In genomic region chr16:56041556-56042140, GRCh38 we compare ENCODE assay signal across 9 cellular contexts.
DNase-seq lines count a peak whose midpoint lies in the region; ATAC-seq, FAIRE-seq and TF ChIP-seq lines count a peak whose summit lies in the region.
"Had no signal": no experiment of that assay in that cellular context is flagged by ENCODE, and none has a peak within 500 bp of the region (broad histone marks: within the 10 kb centered on the region; RNA-seq: fewer than 3 reads in every experiment).

No MANE protein-coding gene starts in this region.

- TF ChIP-seq CTCF in H1 (IDR thresholded peaks at IDR 0.05; ENCODE audit: control extremely low read depth in 1 of 3, insufficient read depth in 1 of 3, low read depth in 1 of 3, low read length in 3 of 3), result peak; percentile 89 to 95 (median 90)
- TF ChIP-seq CTCF in progenitor cell of endocrine pancreas (IDR thresholded peaks at IDR 0.05; ENCODE audit: unreplicated experiment), result peak; percentile 64
- TF ChIP-seq CTCF in CD14-positive monocyte (IDR thresholded peaks at IDR 0.05), result no peak

- H3K9me3 Mint-ChIP-seq in progenitor cell of endocrine pancreas (ENCODE audit: low read depth), result peaks cover 11% of the 10 kb centered on the region
- peaks cover 3 to 9% (median 8%) of the 10 kb centered on the region in 7 donors for H3K9me3 Mint-ChIP-seq in CD14-positive monocyte

- H3K4me1 Mint-ChIP-seq in progenitor cell of endocrine pancreas (ENCODE audit: low read depth), result peaks cover 1% of the 10 kb centered on the region
- no peaks in the 10 kb centered on the region for H3K4me1 Mint-ChIP-seq in CD14-positive monocyte

- no peaks in the 10 kb centered on the region for H3K79me1 ChIP-seq in H1 (ENCODE audit: low read depth, low read length)

- FAIRE-seq in H1 (lab: Jason Lieb, UNC), result peak; percentile 90

- H3K4me2 ChIP-seq in H1 (ENCODE audit: insufficient read depth in 1 of 2, low read depth in 2 of 2, low read length in 2 of 2), result no peak overlapping the region
- H3K4me2 ChIP-seq: KMS-11 had no signal

- CTCF ChIA-PET in H1 (lab: Charles Lee; ENCODE audit: partially characterized antibody), result interaction anchor here (0.7 to 3.6 kb wide), 23 partner anchors 9 to 322 kb away, joined by 3 to 44 read pairs (median 4); no protein-coding TSS in a partner anchor

- TF ChIP-seq POLR2A in H1 (IDR thresholded peaks at IDR 0.05; ENCODE audit: control extremely low read depth in 1 of 2, low read depth in 2 of 2, low read length in 2 of 2), result no peak

- intact Hi-C loops in CD14-positive monocyte (cut with micrococcal nuclease), result loop anchor here in 1 of 2 donors (10.0 kb wide), 1 partner anchor 607 kb away; no protein-coding TSS in a partner anchor

- H3K36me3 Mint-ChIP-seq in progenitor cell of endocrine pancreas (ENCODE audit: insufficient read depth), result no peaks in the 10 kb centered on the region
- H3K36me3 Mint-ChIP-seq in CD14-positive monocyte, result no peaks in the 10 kb centered on the region

- no peak overlapping the region for H3K27ac ChIP-seq in H1 (ENCODE audit: low read depth, low read length)
- H3K27ac ChIP-seq: KMS-11 had no signal

- H3K27ac Mint-ChIP-seq in progenitor cell of endocrine pancreas, result no peak overlapping the region
- H3K27ac Mint-ChIP-seq in CD14-positive monocyte, result no peak overlapping the region

- H3K18ac ChIP-seq in H1 (ENCODE audit: extremely low read depth, low read length), result no peak overlapping the region

- H4K5ac ChIP-seq in H1 (ENCODE audit: insufficient read length, low read depth, low read length), result no peak overlapping the region

- no peak overlapping the region for H3K4ac ChIP-seq in H1 (replicated peaks; ENCODE audit: insufficient read length, low read depth, low read length)

- no peaks in the 10 kb centered on the region for H3K27me3 ChIP-seq in H1 (replicated peaks in 1 of 4; ENCODE audit: control insufficient read depth in 3 of 4, extremely low read depth in 1 of 4, insufficient read depth in 3 of 4, low read length in 3 of 4)

- no peak overlapping the region for H3K14ac ChIP-seq in H1 (ENCODE audit: insufficient read length)

- no peak overlapping the region for H2BK20ac ChIP-seq in H1 (ENCODE audit: low read length)

- no peak overlapping the region for H3K56ac ChIP-seq in H1 (replicated peaks; ENCODE audit: insufficient read length, low read depth, low read length)

- H2AK5ac ChIP-seq in H1 (ENCODE audit: low read depth, low read length), result no peak overlapping the region

- H3K79me2 ChIP-seq in H1 (ENCODE audit: control insufficient read depth in 1 of 2, insufficient read depth in 2 of 2, low read length in 2 of 2), result no peaks in the 10 kb centered on the region

- no peak overlapping the region for H3K4me3 Mint-ChIP-seq in progenitor cell of endocrine pancreas (ENCODE audit: low read depth)
- no peak overlapping the region for H3K4me3 Mint-ChIP-seq in CD14-positive monocyte

- no peak overlapping the region for H2BK5ac ChIP-seq in H1 (ENCODE audit: low read depth, low read length)

- H3K36me3 ChIP-seq in H1 (ENCODE audit: control insufficient read depth in 2 of 4, insufficient read depth in 4 of 4, low read length in 3 of 4), result no peaks in the 10 kb centered on the region

- POLR2A ChIA-PET in H1 (lab: Charles Lee; ENCODE audit: partially characterized antibody), result no interaction called here

- no peak overlapping the region for H4K8ac ChIP-seq in H1 (ENCODE audit: extremely low read depth, insufficient read depth, low read length)

- no peak overlapping the region for H2BK120ac ChIP-seq in H1 (replicated peaks; ENCODE audit: low read depth, low read length)

- no peak overlapping the region for H3K4me3 ChIP-seq in H1 (ENCODE audit: extremely low read depth in 1 of 4, insufficient read depth in 2 of 4, low read depth in 3 of 4, low read length in 4 of 4)

- no peak overlapping the region for H2BK12ac ChIP-seq in H1 (ENCODE audit: low read depth, low read length)

- 0 out of 2 replicates have a peak overlapping the region, but pooled peaks have one; percentile 65 for H2AFZ ChIP-seq in H1 (ENCODE audit: low read length)

- TF ChIP-seq RAD21 in H1 (IDR thresholded peaks at IDR 0.05 in 1 of 2, conservative IDR thresholded peaks at IDR 0.05 in 1 of 2; ENCODE audit: low read depth in 2 of 2, low read length in 2 of 2), result peak; percentile 95

- no peak overlapping the region for H3K9ac ChIP-seq in H1 (replicated peaks in 1 of 4; ENCODE audit: extremely low read depth in 1 of 4, low read depth in 3 of 4, low read length in 3 of 4)
- H3K9ac ChIP-seq: KMS-11 had no signal

- H3K27me3 Mint-ChIP-seq in progenitor cell of endocrine pancreas (peaks cover under 1% of the 10 kb centered on the region), CD14-positive monocyte (ENCODE audit: low read depth in 3 of 3) (peaks cover 3 to 7% (median 5%) of the 10 kb centered on the region in 3 donors)

- no peaks in the 10 kb centered on the region; a peak in 1 of 4 replicates for H3K9me3 ChIP-seq in H1 (ENCODE audit: insufficient read depth in 2 of 2, low read depth in 1 of 2, low read length in 1 of 2)

- no peak overlapping the region for H4K91ac ChIP-seq in H1 (replicated peaks; ENCODE audit: insufficient read length, low read length)

- H2BK15ac ChIP-seq in H1 (ENCODE audit: low read length), result no peak overlapping the region

- ATAC-seq in HG03520 (IDR thresholded peaks at IDR 0.05; ENCODE audit: unreplicated experiment) (peak; percentile 56), GM21737 (IDR thresholded peaks at IDR 0.05; ENCODE audit: unreplicated experiment) (no peak), HG03378 (IDR thresholded peaks at IDR 0.05; ENCODE audit: unreplicated experiment) (no peak)

- DNase-seq in ELF-1 (ENCODE audit: low read depth, low spot score) (peak; percentile 88), T-helper 1 cell (peak in 4 of 5 donors; percentile 5 to 17 (median 13)), H1 (ENCODE audit: low read depth in 1 of 2, low spot score in 2 of 2) (peak; percentile 31 to 67), progenitor cell of endocrine pancreas (ENCODE audit: low spot score, unreplicated experiment) (peak; percentile 28), CD14-positive monocyte (ENCODE audit: low spot score) (no peak)

- 64% methylated on average over 4 of the region's 4 CpGs; no CpG with 5 or more reads in 1 of the 2 experiments for WGBS in H1 (ENCODE audit: extremely low coverage in 1 of 2, insufficient coverage in 1 of 2, insufficient read length in 1 of 2, insufficient replicate concordance in 2 of 2, low coverage in 1 of 2, low lambda C conversion rate in 2 of 2, missing lambda C conversion rate in 1 of 2), 2 experiments

- no peaks in the 10 kb centered on the region for H3K23me2 ChIP-seq in H1 (ENCODE audit: low read depth, low read length)

- no peaks in the 10 kb centered on the region for H3K4me1 ChIP-seq in H1 (replicated peaks in 1 of 4; ENCODE audit: control insufficient read depth in 3 of 4, insufficient read depth in 4 of 4, low read length in 3 of 4)

- no peaks in the 10 kb centered on the region for H4K20me1 ChIP-seq in H1 (replicated peaks in 1 of 2; ENCODE audit: control insufficient read depth in 1 of 2, insufficient read depth in 2 of 2, low read length in 2 of 2)

- H3K23ac ChIP-seq in H1 (ENCODE audit: insufficient read length), result no peak overlapping the region

- no peak for TF ChIP-seq EP300 in H1 (IDR thresholded peaks at IDR 0.05; ENCODE audit: borderline replicate concordance in 1 of 2, low read depth in 2 of 2, low read length in 2 of 2)

TF ChIP-seq in H1, 55 proteins besides CTCF, POLR2A, EP300 and RAD21:
- no peak for TF ChIP-seq TAF1 (IDR thresholded peaks at IDR 0.05; ENCODE audit: low read depth, low read length)
- no peak for TF ChIP-seq MAFK (IDR thresholded peaks at IDR 0.05; ENCODE audit: low read depth, low read length)
- TF ChIP-seq ASH2L (IDR thresholded peaks at IDR 0.05; ENCODE audit: low read length), result no peak
- TF ChIP-seq TEAD4 (IDR thresholded peaks at IDR 0.05; ENCODE audit: low read depth, low read length), result peak; percentile 37; the same call in 1 of the 2 replicates
- TF ChIP-seq BACH1 (IDR thresholded peaks at IDR 0.05; ENCODE audit: low read length), result no peak
- no peak for TF ChIP-seq KDM1A (IDR thresholded peaks at IDR 0.05; ENCODE audit: borderline replicate concordance, low read length)
